Comparison of ENCODE assay signal across 27 cellular contexts in genomic region chr4:24568425-24568824, GRCh38. TPM values are rescaled to one million over a fixed set of nuclear protein-coding genes. Genes with fewer than 3 reads are reported as not detected.
DNase-seq lines count a peak whose midpoint lies in the region; ATAC-seq and TF ChIP-seq lines count a peak whose summit lies in the region.
"Had no signal": no experiment of that assay in that cellular context is flagged by ENCODE, and none has a peak within 500 bp of the region (broad histone marks: within the 10 kb centered on the region; RNA-seq: fewer than 3 reads in every experiment).

No MANE protein-coding gene starts in this region.

- H3K27ac Mint-ChIP-seq in CD4-positive, CD25-positive, alpha-beta regulatory T cell: peak overlapping the region in 1 of 3 donors; percentile 62
- H3K27ac Mint-ChIP-seq in WTC11: peak overlapping the region; percentile 61; the same call in 1 of the 2 replicates
- H3K27ac Mint-ChIP-seq: activated B cell treated with CpG ODN at 0.5 μM for 24 hours; activated CD4-positive, alpha-beta memory T cell treated with anti-CD3 and anti-CD28 coated beads for 36 hours; activated naive CD8-positive, alpha-beta T cell treated with anti-CD3 and anti-CD28 coated beads, Interleukin-2, amount 50 U/mL, for 24 hours; natural killer cell treated with Interleukin-12 subunit alpha and Interleukin-12 subunit beta and Interleukin-15 and Interleukin-18, amount 100 ng/mL, for 72 hours had no signal

- POLR2A ChIA-PET in WTC11 (lab: Charles Lee): no interaction called here

- peak overlapping the region in 2 of 4 donors; percentile 2 to 54 for H3K4me3 Mint-ChIP-seq in CD4-positive, CD25-positive, alpha-beta regulatory T cell
- H3K4me3 Mint-ChIP-seq in WTC11: no peak overlapping the region
- H3K4me3 Mint-ChIP-seq: activated B cell treated with CpG ODN at 0.5 μM for 24 hours; activated CD4-positive, alpha-beta memory T cell treated with anti-CD3 and anti-CD28 coated beads for 36 hours; activated naive CD8-positive, alpha-beta T cell treated with anti-CD3 and anti-CD28 coated beads, Interleukin-2, amount 50 U/mL, for 24 hours; natural killer cell treated with Interleukin-12 subunit alpha and Interleukin-12 subunit beta and Interleukin-15 and Interleukin-18, amount 100 ng/mL, for 72 hours had no signal

- CTCF ChIA-PET in WTC11 (lab: Charles Lee): no interaction called here

- ATAC-seq in CD4-positive, CD25-positive, alpha-beta regulatory T cell (ENCODE audit: low read depth in 2 of 2): no peak
- ATAC-seq in WTC11 (no peak), omental fat pad (ENCODE audit: low FRiP score) (peak; percentile 65)
- ATAC-seq: activated naive CD8-positive, alpha-beta T cell treated with anti-CD3 and anti-CD28 coated beads, Interleukin-2, amount 50 U/mL, for 24 hours; mucosa of descending colon; natural killer cell treated with Interleukin-12 subunit alpha and Interleukin-12 subunit beta and Interleukin-15 and Interleukin-18, amount 100 ng/mL, for 72 hours; Panc1 had no signal

- no peaks in the 10 kb centered on the region for H3K9me3 ChIP-seq in CD4-positive, CD25-positive, alpha-beta regulatory T cell (ENCODE audit: control insufficient read depth in 2 of 2, low read length in 2 of 2)
- H3K9me3 ChIP-seq: mucosa of descending colon, ovary, spleen, tibial nerve had no signal

- peaks cover 34 to 92% (median 75%) of the 10 kb centered on the region in 4 donors for H3K4me1 Mint-ChIP-seq in CD4-positive, CD25-positive, alpha-beta regulatory T cell
- H3K4me1 Mint-ChIP-seq in WTC11: peaks cover 49% of the 10 kb centered on the region

- peaks cover 49% of the 10 kb centered on the region for H3K4me1 ChIP-seq in CD4-positive, CD25-positive, alpha-beta regulatory T cell (ENCODE audit: control insufficient read depth, insufficient read depth, low read length, poor library complexity, severe bottlenecking)

- H3K27me3 Mint-ChIP-seq in CD4-positive, CD25-positive, alpha-beta regulatory T cell: no peaks in the 10 kb centered on the region
- no peaks in the 10 kb centered on the region for H3K27me3 Mint-ChIP-seq in WTC11 (ENCODE audit: low read depth)
- H3K27me3 Mint-ChIP-seq: activated B cell treated with CpG ODN at 0.5 μM for 24 hours; activated CD4-positive, alpha-beta memory T cell treated with anti-CD3 and anti-CD28 coated beads for 36 hours; activated naive CD8-positive, alpha-beta T cell treated with anti-CD3 and anti-CD28 coated beads, Interleukin-2, amount 50 U/mL, for 24 hours; brain; natural killer cell treated with Interleukin-12 subunit alpha and Interleukin-12 subunit beta and Interleukin-15 and Interleukin-18, amount 100 ng/mL, for 72 hours had no signal

- H3K9me3 Mint-ChIP-seq in CD4-positive, CD25-positive, alpha-beta regulatory T cell: no peaks in the 10 kb centered on the region
- no peaks in the 10 kb centered on the region for H3K9me3 Mint-ChIP-seq in WTC11
- H3K9me3 Mint-ChIP-seq: activated B cell treated with CpG ODN at 0.5 μM for 24 hours; activated CD4-positive, alpha-beta memory T cell treated with anti-CD3 and anti-CD28 coated beads for 36 hours; activated naive CD8-positive, alpha-beta T cell treated with anti-CD3 and anti-CD28 coated beads, Interleukin-2, amount 50 U/mL, for 24 hours; natural killer cell treated with Interleukin-12 subunit alpha and Interleukin-12 subunit beta and Interleukin-15 and Interleukin-18, amount 100 ng/mL, for 72 hours had no signal

- DNase-seq in CD4-positive, CD25-positive, alpha-beta regulatory T cell: no peak
- peak; percentile 32 for DNase-seq in HCEC 1CT
- DNase-seq in WTC11 (ENCODE audit: low spot score): no peak
- DNase-seq in omental fat pad (ENCODE audit: low spot score): no peak
- no peak for DNase-seq in activated T-cell treated with anti-CD3 and anti-CD28 coated beads, Interleukin-2, amount 50 U/mL, for 1 hour
- no peak for DNase-seq in ureter (ENCODE audit: low spot score)
- DNase-seq in cerebellar cortex (ENCODE audit: low spot score): no peak
- DNase-seq: activated B cell treated with CpG ODN at 0.5 μM for 24 hours; activated CD4-positive, alpha-beta memory T cell treated with anti-CD3 and anti-CD28 coated beads for 36 hours; activated CD8-positive, alpha-beta memory T cell treated with anti-CD3 and anti-CD28 coated beads, Interleukin-2, amount 50 U/mL, for 48 hours; activated naive CD8-positive, alpha-beta T cell treated with anti-CD3 and anti-CD28 coated beads, Interleukin-2, amount 50 U/mL, for 24 hours; EL; head of caudate nucleus; mucosa of descending colon; NCI-H1048; NCI-H187 treated with DMSO at 0.1 percent for 48 hours; NCI-H2171 treated with DMSO at 0.1 percent for 48 hours; NCI-H524; ovary; retina; SHP77 treated with DMSO at 0.1 percent for 48 hours; spleen had no signal

- H3K27me3 ChIP-seq in CD4-positive, CD25-positive, alpha-beta regulatory T cell (ENCODE audit: control insufficient read depth, insufficient read depth, low read length): no peaks in the 10 kb centered on the region
- H3K27me3 ChIP-seq: ovary, spleen, tibial nerve had no signal

- TF ChIP-seq CTCF in WTC11 (IDR thresholded peaks at IDR 0.05) (no peak), omental fat pad (IDR thresholded peaks at IDR 0.05) (no peak)

- H3K36me3 ChIP-seq in CD4-positive, CD25-positive, alpha-beta regulatory T cell (ENCODE audit: control insufficient read depth, insufficient read depth, low read length): peaks cover 42% of the 10 kb centered on the region
- H3K36me3 ChIP-seq: ovary had no signal

- peak overlapping the region; percentile 21 for H3K4me3 ChIP-seq in CD4-positive, CD25-positive, alpha-beta regulatory T cell (ENCODE audit: low read depth, low read length)
- H3K4me3 ChIP-seq: mucosa of descending colon, ovary, spleen, tibial nerve had no signal

- no peak overlapping the region for H3K27ac ChIP-seq in CD4-positive, CD25-positive, alpha-beta regulatory T cell (ENCODE audit: insufficient read depth, low read length, poor library complexity, severe bottlenecking)
- H3K27ac ChIP-seq: KMS-11, ovary, spleen, tibial nerve had no signal

- H3K36me3 Mint-ChIP-seq in CD4-positive, CD25-positive, alpha-beta regulatory T cell: peaks cover 33% of the 10 kb centered on the region
- peaks cover 77% of the 10 kb centered on the region for H3K36me3 Mint-ChIP-seq in WTC11

TF ChIP-seq in WTC11, 78 proteins besides CTCF, POLR2A, EP300 and RAD21:
- no peak for TF ChIP-seq PRDM15 (CRISPR knock-in tag; IDR thresholded peaks at IDR 0.05)
TF ChIP-seq in WTC11: peak in this region for 0.

RNA-seq across cellular contexts. Expression of gene DHX15, which starts 15.9 kb away (rescaled TPM):
- 169 TPM for total RNA-seq in CD4-positive, CD25-positive, alpha-beta regulatory T cell
- 10 to 100 TPM; 43.2 to 72.0 (median 50.4) TPM for polyA plus RNA-seq in CD4-positive, CD25-positive, alpha-beta regulatory T cell
- 210 to 240 TPM (median 213 TPM) in 3 replicates for total RNA-seq in WTC11 (2021)
- 100 to 1,000 TPM; 115 to 252 (median 154) TPM for total RNA-seq in omental fat pad
- total RNA-seq in ureter: 181 TPM
